ENCODE assay signal across 18 cellular contexts in the genomic region with DNA sequence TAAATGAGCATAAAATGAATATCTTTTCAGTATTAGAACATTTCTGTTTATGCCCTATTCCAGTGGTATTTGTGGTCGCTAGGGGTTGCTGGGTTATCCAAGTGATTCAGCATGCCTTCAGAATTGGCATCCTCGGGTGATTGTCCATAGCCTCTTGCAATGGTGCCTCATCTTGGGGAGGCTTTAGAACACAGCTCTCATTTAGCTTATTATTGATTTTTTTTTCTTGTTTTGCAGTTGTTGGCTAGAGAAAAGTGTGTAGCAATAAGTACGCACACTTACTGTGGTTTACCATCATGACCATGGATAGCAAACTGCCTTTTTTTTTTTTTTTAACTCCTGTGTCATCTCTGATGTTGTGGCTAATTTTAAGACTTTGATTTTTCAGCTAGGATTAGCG. TPM values are rescaled to one million over a fixed set of nuclear protein-coding genes. Genes with fewer than 3 reads are reported as not detected.
A peak's percentile ranks its signal among the peaks of the same experiment; 100 is the strongest.
DNase-seq lines count a peak whose midpoint lies in the region; ATAC-seq and TF ChIP-seq lines count a peak whose summit lies in the region.
"Had no signal": no experiment of that assay in that cellular context is flagged by ENCODE, and none has a peak within 500 bp of the region (broad histone marks: within the 10 kb centered on the region; RNA-seq: fewer than 3 reads in every experiment).

No MANE protein-coding gene starts in this region.

- no peak for TF ChIP-seq CTCF in astrocyte of the spinal cord (IDR thresholded peaks at IDR 0.05; ENCODE audit: low read depth, low read length)

- DNase-seq in ELR (ENCODE audit: low read depth) (peak; percentile 64), MV-4-11 (lab: John Stamatoyannopoulos, UW) (peak; percentile 74), astrocyte of the spinal cord (ENCODE audit: low read depth, low spot score) (peak; percentile 44), renal cortical epithelial cell (ENCODE audit: low read depth) (peak; percentile 50), OCI-M2 (lab: John Stamatoyannopoulos, UW; ENCODE audit: unreplicated experiment) (no peak), NCI-H69 (lab: John Stamatoyannopoulos, UW) (no peak)
- DNase-seq: activated CD4-positive, alpha-beta T cell treated with anti-CD3 and anti-CD28 coated beads for 48 hours; activated CD8-positive, alpha-beta memory T cell treated with anti-CD3 and anti-CD28 coated beads, Interleukin-2, amount 50 U/mL, for 4 hours; activated gamma-delta T cell treated with Interleukin-2 at 50 U/mL for 16 hours; amygdala; DMS153; hippocampal formation; NCI-H2081 treated with DMSO at 0.1 percent for 48 hours; small intestine; stimulated activated CD4-positive, alpha-beta T cell treated with anti-CD3 and anti-CD28 coated beads, Interleukin-4, amount 100 ng/mL, for 24 hours; substantia nigra had no signal

- in situ Hi-C loops in astrocyte of the spinal cord (cut with HindIII; ENCODE audit: low sequenced_read_pairs), result no loop called here

- ATAC-seq in GM18868 (IDR thresholded peaks at IDR 0.05; ENCODE audit: unreplicated experiment), result no peak

- H3K4me3 ChIP-seq in astrocyte of the spinal cord (ENCODE audit: low read depth, low read length), result no peak overlapping the region
- H3K4me3 ChIP-seq: vagina had no signal

RNA-seq across cellular contexts. Expression of a gene that starts 33.6 kb away (rescaled TPM):
- total RNA-seq in renal cortical epithelial cell, result 5.7 and 22.8 TPM in 2 replicates

RNA-seq across cellular contexts. Expression of a gene that starts 35.5 kb away (rescaled TPM):
- total RNA-seq in renal cortical epithelial cell, result 3.1 and 21.9 TPM in 2 replicates

Comparison
In these comparisons a context has a peak if more than half of its experiments do, and no peak if none do; other contexts are left out.
1. DNase-seq: peak in ELR (single experiment), MV-4-11 (single experiment), astrocyte of the spinal cord (single experiment) and renal cortical epithelial cell (single experiment); none in OCI-M2 (single experiment) and NCI-H69 (single experiment).